In the genomic region with DNA sequence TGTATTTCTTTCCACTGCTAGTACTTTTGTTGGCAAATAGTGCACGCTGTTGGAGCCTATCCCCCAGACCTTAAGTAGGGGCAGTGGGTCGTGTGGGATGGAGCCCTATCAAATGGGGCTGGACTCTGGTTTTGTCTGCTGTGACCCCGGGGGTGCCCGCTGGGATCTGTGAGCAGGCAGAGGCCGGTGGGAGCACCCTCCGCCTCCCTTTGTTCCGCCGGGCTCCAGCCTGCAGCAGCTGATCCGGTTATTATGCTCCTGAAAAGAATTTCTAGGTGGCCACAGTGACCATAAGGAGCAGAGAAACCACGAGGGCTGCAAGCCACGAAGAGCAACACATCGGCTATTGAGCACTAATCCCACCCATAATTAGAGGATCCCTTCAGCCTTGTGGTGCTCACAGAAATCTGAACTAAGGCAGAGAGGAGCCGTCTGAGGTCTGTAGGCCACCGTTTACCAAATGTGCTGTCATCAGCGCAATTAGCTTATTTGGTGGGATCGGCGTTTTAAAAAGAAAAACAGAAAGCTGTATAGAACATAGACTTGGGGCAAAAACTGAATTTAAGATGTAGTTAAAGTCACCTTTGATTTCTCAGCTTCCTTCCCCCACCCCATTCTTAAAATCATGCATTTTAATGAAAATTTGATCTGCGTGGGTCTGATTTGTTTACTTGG, we compare ENCODE assay signal across 10 cellular contexts.
"Had no signal": no experiment of that assay in that cellular context is flagged by ENCODE, and none has a peak within 500 bp of the region (broad histone marks: within the 10 kb centered on the region; RNA-seq: fewer than 3 reads in every experiment).

No MANE protein-coding gene starts in this region.

- DNase-seq: activated CD4-positive, alpha-beta memory T cell treated with anti-CD3 and anti-CD28 coated beads for 36 hours; activated CD4-positive, alpha-beta T cell treated with anti-CD3 and anti-CD28 coated beads for 1 hour; activated CD8-positive, alpha-beta memory T cell treated with anti-CD3 and anti-CD28 coated beads, Interleukin-2, amount 50 U/mL, for 4 hours; activated naive CD8-positive, alpha-beta T cell treated with anti-CD3 and anti-CD28 coated beads, Interleukin-2, amount 10 ng/mL, durations not matched to agents 7 days and 5 days; aorta; foreskin melanocyte; heart right ventricle; posterior cingulate gyrus; stimulated activated naive CD8-positive, alpha-beta T cell treated with anti-CD3 and anti-CD28 coated beads, Interleukin-15, Interleukin-2, amounts not matched to agents 100 U/mL and 50 U/mL, for 24 hours had no signal

- H3K27me3 Mint-ChIP-seq: activated CD4-positive, alpha-beta memory T cell treated with anti-CD3 and anti-CD28 coated beads for 36 hours; activated naive CD8-positive, alpha-beta T cell treated with anti-CD3 and anti-CD28 coated beads, Interleukin-2, amount 10 ng/mL, durations not matched to agents 7 days and 5 days had no signal

- H3K27me3 ChIP-seq: heart right ventricle, right atrium auricular region had no signal

- H3K36me3 ChIP-seq: heart right ventricle, right atrium auricular region had no signal

- H3K9me3 Mint-ChIP-seq: activated CD4-positive, alpha-beta memory T cell treated with anti-CD3 and anti-CD28 coated beads for 36 hours; activated naive CD8-positive, alpha-beta T cell treated with anti-CD3 and anti-CD28 coated beads, Interleukin-2, amount 10 ng/mL, durations not matched to agents 7 days and 5 days had no signal

- H3K27ac ChIP-seq: heart right ventricle, right atrium auricular region had no signal

- H3K4me3 Mint-ChIP-seq: activated CD4-positive, alpha-beta memory T cell treated with anti-CD3 and anti-CD28 coated beads for 36 hours; activated naive CD8-positive, alpha-beta T cell treated with anti-CD3 and anti-CD28 coated beads, Interleukin-2, amount 10 ng/mL, durations not matched to agents 7 days and 5 days had no signal

- H3K36me3 Mint-ChIP-seq: activated CD4-positive, alpha-beta memory T cell treated with anti-CD3 and anti-CD28 coated beads for 36 hours; activated naive CD8-positive, alpha-beta T cell treated with anti-CD3 and anti-CD28 coated beads, Interleukin-2, amount 10 ng/mL, durations not matched to agents 7 days and 5 days had no signal

- H3K9me3 ChIP-seq: heart right ventricle, right atrium auricular region had no signal

- H3K27ac Mint-ChIP-seq: activated CD4-positive, alpha-beta memory T cell treated with anti-CD3 and anti-CD28 coated beads for 36 hours; activated naive CD8-positive, alpha-beta T cell treated with anti-CD3 and anti-CD28 coated beads, Interleukin-2, amount 10 ng/mL, durations not matched to agents 7 days and 5 days had no signal

- H3K4me3 ChIP-seq: heart right ventricle, right atrium auricular region had no signal

- H3K4me1 Mint-ChIP-seq: activated naive CD8-positive, alpha-beta T cell treated with anti-CD3 and anti-CD28 coated beads, Interleukin-2, amount 10 ng/mL, durations not matched to agents 7 days and 5 days had no signal
